In the genomic region with DNA sequence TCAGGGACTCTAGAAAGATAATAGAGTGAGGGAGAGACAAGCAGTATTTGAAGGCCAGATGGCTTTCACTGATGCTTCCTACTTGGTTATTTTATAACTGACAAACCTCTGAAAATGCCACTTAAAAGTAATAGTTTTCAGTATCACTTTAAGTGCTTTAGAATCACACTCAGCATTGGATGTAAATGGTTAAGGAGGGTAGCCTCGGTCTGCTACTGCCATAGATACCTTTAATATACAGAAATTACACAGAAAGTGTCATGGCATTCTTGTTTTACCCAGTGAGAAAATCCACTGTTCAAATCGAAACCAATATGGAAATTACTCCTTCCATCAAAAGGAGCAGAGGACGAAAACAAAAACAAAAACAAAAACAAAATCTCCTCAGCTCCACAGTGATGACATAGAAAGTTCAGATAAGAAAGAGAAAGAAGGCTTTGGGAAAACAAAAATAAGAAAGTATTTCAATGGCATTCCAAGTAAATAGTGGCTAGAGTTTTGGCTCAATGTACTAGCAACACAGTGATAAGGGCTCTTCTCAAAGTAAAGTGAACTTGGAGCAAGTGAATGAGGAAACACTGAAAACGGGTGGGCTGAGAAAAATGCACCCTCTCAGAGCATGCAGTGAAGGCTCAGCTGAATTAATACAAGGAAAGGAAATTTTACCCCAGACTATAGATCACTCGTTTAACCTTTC, we compare ENCODE assay signal across 9 cellular contexts. TPM values are rescaled to one million over a fixed set of nuclear protein-coding genes. Genes with fewer than 3 reads are reported as not detected.
DNase-seq lines count a peak whose midpoint lies in the region; ATAC-seq and TF ChIP-seq lines count a peak whose summit lies in the region.
"Had no signal": no experiment of that assay in that cellular context is flagged by ENCODE, and none has a peak within 500 bp of the region (broad histone marks: within the 10 kb centered on the region; RNA-seq: fewer than 3 reads in every experiment).

No MANE protein-coding gene starts in this region.

- ATAC-seq in GM19395 (IDR thresholded peaks at IDR 0.05; ENCODE audit: unreplicated experiment) (peak; percentile 55), HG03280 (IDR thresholded peaks at IDR 0.05; ENCODE audit: unreplicated experiment) (peak; percentile 55), gastrocnemius medialis (no peak), Right ventricle myocardium superior (ENCODE audit: poor library complexity) (no peak)
- ATAC-seq in activated naive CD4-positive, alpha-beta T cell treated with anti-CD3 and anti-CD28 coated beads, Interleukin-2, amount 50 U/mL, for 72 hours, result peak; percentile 34 to 53

- in situ Hi-C loops in gastrocnemius medialis (cut with MboI; ENCODE audit: low sequenced_read_pairs in 4 of 4), result no loop called here

- H3K4me1 ChIP-seq in BLaER1 treated with 17β-estradiol and CSF1 and Interleukin-3, amounts not matched to agents 10 nM and 100 nM, result peaks cover 43 to 61% (median 57%) of the 10 kb centered on the region in 10 experiments
- H3K4me1 ChIP-seq in gastrocnemius medialis, result peaks cover 5 to 13% of the 10 kb centered on the region in 2 donors

- peaks cover 50 to 76% of the 10 kb centered on the region in 2 donors for H3K36me3 Mint-ChIP-seq in activated naive CD4-positive, alpha-beta T cell treated with anti-CD3 and anti-CD28 coated beads, Interleukin-2, amount 50 U/mL, for 72 hours

- peak overlapping the region in 10 of 11 experiments; percentile 17 to 86 (median 58); a peak in 20 of 22 replicates for H3K27ac ChIP-seq in BLaER1 treated with 17β-estradiol and CSF1 and Interleukin-3, amounts not matched to agents 10 nM and 100 nM
- H3K27ac ChIP-seq in gastrocnemius medialis, result no peak overlapping the region

- peak overlapping the region; percentile 70 to 95 (median 82) for H3K4me2 ChIP-seq in BLaER1 treated with 17β-estradiol and CSF1 and Interleukin-3, amounts not matched to agents 10 nM and 100 nM

- H3K9me3 Mint-ChIP-seq in activated naive CD4-positive, alpha-beta T cell treated with anti-CD3 and anti-CD28 coated beads, Interleukin-2, amount 50 U/mL, for 72 hours, result no peaks in the 10 kb centered on the region

- H3K36me3 ChIP-seq in BLaER1 treated with 17β-estradiol and CSF1 and Interleukin-3, amounts not matched to agents 10 nM and 100 nM, result peaks cover 0 to 23% (median 17%) of the 10 kb centered on the region in 11 experiments; a peak in 16 of 22 replicates
- H3K36me3 ChIP-seq in gastrocnemius medialis, result no peaks in the 10 kb centered on the region

- H3K9me3 ChIP-seq in BLaER1 treated with 17β-estradiol and CSF1 and Interleukin-3, amounts not matched to agents 10 nM and 100 nM (replicated peaks in 1 of 11), result peaks cover 0 to 19% (median 10%) of the 10 kb centered on the region in 11 experiments; a peak in 10 of 22 replicates
- no peaks in the 10 kb centered on the region for H3K9me3 ChIP-seq in gastrocnemius medialis

- H3K27me3 ChIP-seq in BLaER1 treated with 17β-estradiol and CSF1 and Interleukin-3, amounts not matched to agents 10 nM and 100 nM, result no peaks in the 10 kb centered on the region
- no peaks in the 10 kb centered on the region for H3K27me3 ChIP-seq in gastrocnemius medialis

- no peak for TF ChIP-seq POLR2A in gastrocnemius medialis (IDR thresholded peaks at IDR 0.05)

- peak overlapping the region; percentile 1 to 65 (median 21); a peak in 11 of 22 replicates for H3K9ac ChIP-seq in BLaER1 treated with 17β-estradiol and CSF1 and Interleukin-3, amounts not matched to agents 10 nM and 100 nM

- peak overlapping the region; percentile 0 to 88 for H3K27ac Mint-ChIP-seq in activated naive CD4-positive, alpha-beta T cell treated with anti-CD3 and anti-CD28 coated beads, Interleukin-2, amount 50 U/mL, for 72 hours

- peak overlapping the region in 6 of 10 experiments; percentile 8 to 42 (median 27); a peak in 10 of 20 replicates for H3K4me3 ChIP-seq in BLaER1 treated with 17β-estradiol and CSF1 and Interleukin-3, amounts not matched to agents 10 nM and 100 nM
- no peak overlapping the region for H3K4me3 ChIP-seq in gastrocnemius medialis

- no peaks in the 10 kb centered on the region for H4K20me1 ChIP-seq in BLaER1 treated with 17β-estradiol and CSF1 and Interleukin-3, amounts not matched to agents 10 nM and 100 nM

- no peak for TF ChIP-seq CTCF in gastrocnemius medialis (IDR thresholded peaks at IDR 0.05 in 4 of 5, conservative IDR thresholded peaks at IDR 0.05 in 1 of 5)

- intact Hi-C loops in gastrocnemius medialis (cut with DNase I; ENCODE audit: low total_unique reads) (loop anchor here (5.0 kb wide), 1 partner anchor 1787 kb away; no protein-coding TSS in a partner anchor), Right ventricle myocardium superior (cut with DNase I) (no loop called here)

- no peak for DNase-seq in activated naive CD4-positive, alpha-beta T cell treated with anti-CD3 and anti-CD28 coated beads, Interleukin-2, amount 50 U/mL, for 72 hours (ENCODE audit: low spot score in 2 of 2)
- DNase-seq in KG1 (lab: John Stamatoyannopoulos, UW), result no peak
- no peak for DNase-seq in COLO829 (ENCODE audit: low spot score)
- no peak for DNase-seq in gastrocnemius medialis
- no peak for DNase-seq in Right ventricle myocardium superior
- DNase-seq: NCI-H526 had no signal

RNA-seq across cellular contexts. Expression of gene CD47, which starts 43.2 kb away (rescaled TPM):
- 100 to 1,000 TPM in 1 of 2 donors, 10 to 100 TPM in 1; 83.0 to 158 TPM for total RNA-seq in activated naive CD4-positive, alpha-beta T cell treated with anti-CD3 and anti-CD28 coated beads, Interleukin-2, amount 50 U/mL, for 72 hours
- total RNA-seq in gastrocnemius medialis (10 to 100 TPM; 14.5 to 30.3 (median 22.4) TPM), Right ventricle myocardium superior (46.2 TPM)

Comparison
In these comparisons a context has a peak if more than half of its experiments do, and no peak if none do; other contexts are left out.
1. H3K27ac ChIP-seq: peak in BLaER1 treated with 17β-estradiol and CSF1 and Interleukin-3, amounts not matched to agents 10 nM and 100 nM (10 of 11); none in gastrocnemius medialis (0 of 4).
2. H3K4me3 ChIP-seq: peak in BLaER1 treated with 17β-estradiol and CSF1 and Interleukin-3, amounts not matched to agents 10 nM and 100 nM (6 of 10); none in gastrocnemius medialis (0 of 4).
3. ATAC-seq: peak in GM19395 (single experiment), HG03280 (single experiment) and activated naive CD4-positive, alpha-beta T cell treated with anti-CD3 and anti-CD28 coated beads, Interleukin-2, amount 50 U/mL, for 72 hours (2 of 2); none in gastrocnemius medialis (0 of 2) and Right ventricle myocardium superior (single experiment).